In genomic region chr5:50667653-50668403, GRCh38 we compare ENCODE assay signal across 8 cellular contexts. TPM values are rescaled to one million over a fixed set of nuclear protein-coding genes. Genes with fewer than 3 reads are reported as not detected.
DNase-seq lines count a peak whose midpoint lies in the region; ATAC-seq and TF ChIP-seq lines count a peak whose summit lies in the region.

No MANE protein-coding gene starts in this region.

- H3K9me3 ChIP-seq in heart right ventricle (no peaks in the 10 kb centered on the region), aorta (ENCODE audit: control insufficient read depth, low read length) (no peaks in the 10 kb centered on the region)

- TF ChIP-seq CTCF in heart right ventricle (IDR thresholded peaks at IDR 0.05): no peak

- 1% methylated on average over 43 of the region's 43 CpGs for WGBS in heart right ventricle, 2 donors
- WGBS in aorta, 2 donors: 0% methylated on average over 42 to 43 of the region's 43 CpGs

- H3K27me3 ChIP-seq in heart right ventricle (no peaks in the 10 kb centered on the region), rectal smooth muscle tissue (ENCODE audit: control insufficient read depth, insufficient read depth, low read length) (no peaks in the 10 kb centered on the region), aorta (ENCODE audit: control insufficient read depth in 1 of 2, insufficient read depth in 2 of 2, low read length in 1 of 2) (no peaks in the 10 kb centered on the region)

- H3K4me3 ChIP-seq in heart right ventricle (peak overlapping the region; percentile 69 to 95 (median 86)), rectal smooth muscle tissue (ENCODE audit: low read length) (peak overlapping the region; percentile 76), aorta (ENCODE audit: low read length in 2 of 2) (peak overlapping the region; percentile 40 to 75)

- H3K9ac ChIP-seq in rectal smooth muscle tissue (ENCODE audit: low read length): peak overlapping the region; percentile 75

- no peaks in the 10 kb centered on the region for H3K36me3 ChIP-seq in heart right ventricle
- H3K36me3 ChIP-seq in rectal smooth muscle tissue (ENCODE audit: control insufficient read depth, insufficient read depth, low read length): no peaks in the 10 kb centered on the region
- H3K36me3 ChIP-seq in aorta (ENCODE audit: control insufficient read depth in 1 of 2, insufficient read depth in 2 of 2, low read length in 1 of 2): no peaks in the 10 kb centered on the region

- H3K4me1 ChIP-seq in heart right ventricle (peaks cover 0 to 71% (median 11%) of the 10 kb centered on the region in 9 donors), rectal smooth muscle tissue (ENCODE audit: control insufficient read depth, insufficient read depth, low read length) (peaks cover 3% of the 10 kb centered on the region), aorta (ENCODE audit: control insufficient read depth in 1 of 2, insufficient read depth in 2 of 2, low read length in 2 of 2) (no peaks in the 10 kb centered on the region)

- intact Hi-C loops in heart right ventricle (cut with DNase I) (loop anchor here in 1 of 10 donors (10.0 kb wide), 1 partner anchor 77 kb away; no protein-coding TSS in a partner anchor), aorta (cut with DNase I) (loop anchor here (5.0 to 10.0 kb wide), 2 partner anchors 77 to 79 kb away; no protein-coding TSS in a partner anchor)

- ATAC-seq in GM19438 (IDR thresholded peaks at IDR 0.05; ENCODE audit: low read depth, unreplicated experiment) (peak; percentile 85), HG03558 (IDR thresholded peaks at IDR 0.05; ENCODE audit: extremely low read depth, unreplicated experiment) (peak; percentile 63), heart right ventricle (peak in 7 of 8 donors; percentile 41 to 69 (median 61)), aorta (ENCODE audit: low FRiP score) (peak; percentile 29)

- DNase-seq in COR-L47 (lab: John Stamatoyannopoulos, UW) (peak; percentile 78), SHP77 (lab: John Stamatoyannopoulos, UW) (peak; percentile 41 to 70), heart right ventricle (peak; percentile 68 to 74), aorta (peak; percentile 87 to 90)
- peak; percentile 87 for DNase-seq in activated naive CD4-positive, alpha-beta T cell treated with anti-CD3 and anti-CD28 coated beads, Interleukin-2, amount 50 U/mL, for 16 hours

- H3K27ac ChIP-seq in heart right ventricle: peak overlapping the region; percentile 48 to 96 (median 82)
- H3K27ac ChIP-seq in rectal smooth muscle tissue (ENCODE audit: low read depth, low read length): peak overlapping the region; percentile 70
- peak overlapping the region; percentile 1 to 78 for H3K27ac ChIP-seq in aorta (ENCODE audit: low read depth in 1 of 2, low read length in 2 of 2)

RNA-seq across cellular contexts. Expression of gene PARP8, which starts 1.4 kb away (rescaled TPM):
- 10 to 100 TPM in 1 of 10 donors, 1 to 10 TPM in 9; 4.1 to 14.5 (median 5.3) TPM for total RNA-seq in heart right ventricle
- polyA plus RNA-seq in heart right ventricle: 1 to 10 TPM in 1 of 2 donors, under 1 TPM in 1; 0.97 to 3.3 TPM
- 10 to 100 TPM; 28.2 to 47.6 TPM for total RNA-seq in aorta
- polyA plus RNA-seq in aorta: 10 to 100 TPM in 1 of 2 donors, 1 to 10 TPM in 1; 5.3 to 10.8 TPM

Comparison
In these comparisons a context has a peak if more than half of its experiments do, and no peak if none do; other contexts are left out.
1. Peak in every context shown above with its lines: DNase-seq, ATAC-seq, H3K4me3 ChIP-seq and H3K27ac ChIP-seq.
2. ATAC-seq: peak in every context shown above with its lines; median percentile 85 in GM19438; 63 in HG03558; 61 in heart right ventricle; 29 in aorta.